ENCODE assay signal across 8 cellular contexts in the genomic region with DNA sequence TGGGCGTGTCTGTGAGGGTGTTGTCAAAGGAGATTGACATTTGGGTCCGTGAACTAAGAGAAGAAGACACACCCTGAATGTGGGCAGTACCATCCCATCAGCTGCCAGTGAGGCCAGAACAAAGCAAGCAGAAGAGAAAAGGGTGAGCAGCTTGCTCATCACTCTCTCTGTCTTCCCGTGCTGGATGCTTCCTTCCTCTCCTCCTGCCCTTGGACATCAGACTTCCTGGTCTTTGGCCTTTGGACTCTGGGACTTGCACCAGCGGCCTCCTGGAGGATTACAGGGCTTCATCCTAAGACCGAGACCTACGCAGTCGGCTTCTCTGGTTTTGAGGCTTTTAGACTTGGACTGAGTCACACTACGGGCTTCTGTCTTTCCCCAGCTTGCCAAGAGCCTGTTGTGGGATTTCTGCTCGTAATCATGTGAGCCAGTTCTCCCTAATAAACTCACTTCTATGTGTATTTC. TPM values are rescaled to one million over a fixed set of nuclear protein-coding genes. Genes with fewer than 3 reads are reported as not detected.
DNase-seq lines count a peak whose midpoint lies in the region; ATAC-seq and TF ChIP-seq lines count a peak whose summit lies in the region.

No MANE protein-coding gene starts in this region.

- H3K36me3 ChIP-seq in Loucy (ENCODE audit: insufficient read depth, low read length): no peaks in the 10 kb centered on the region
- H3K36me3 ChIP-seq in heart right ventricle: peaks cover 0 to 7% (median 0%) of the 10 kb centered on the region in 9 donors
- peaks cover 0 to 13% (median 4%) of the 10 kb centered on the region in 4 donors for H3K36me3 ChIP-seq in stomach

- ATAC-seq in heart right ventricle (peak in 5 of 8 donors; percentile 55 to 75 (median 61)), GM18858 (IDR thresholded peaks at IDR 0.05; ENCODE audit: unreplicated experiment) (no peak), HG02678 (IDR thresholded peaks at IDR 0.05; ENCODE audit: unreplicated experiment) (no peak)

- TF ChIP-seq EP300 in stomach (IDR thresholded peaks at IDR 0.05): no peak

- no peak overlapping the region for H3K4me3 Mint-ChIP-seq in activated CD4-positive, alpha-beta T cell treated with anti-CD3 and anti-CD28 coated beads, Interleukin-2, amount 10 ng/mL, durations not matched to agents 24 days and 14 days

- H3K79me2 ChIP-seq in Loucy (ENCODE audit: insufficient read depth, low read length): no peaks in the 10 kb centered on the region

- H3K36me3 Mint-ChIP-seq in activated CD4-positive, alpha-beta T cell treated with anti-CD3 and anti-CD28 coated beads, Interleukin-2, amount 10 ng/mL, durations not matched to agents 24 days and 14 days (ENCODE audit: low read depth): peaks cover 6% of the 10 kb centered on the region

- no peaks in the 10 kb centered on the region for H3K9me3 Mint-ChIP-seq in activated CD4-positive, alpha-beta T cell treated with anti-CD3 and anti-CD28 coated beads, Interleukin-2, amount 10 ng/mL, durations not matched to agents 24 days and 14 days

- H3K27ac ChIP-seq in VCaP: peak overlapping the region; percentile 87
- H3K27ac ChIP-seq in heart right ventricle: peak overlapping the region in 5 of 10 donors; percentile 6 to 44 (median 26)
- peak overlapping the region in 3 of 5 donors; percentile 33 to 67 (median 50) for H3K27ac ChIP-seq in stomach

- H3K9ac ChIP-seq in Loucy (ENCODE audit: low read depth, low read length, poor library complexity, severe bottlenecking): no peak overlapping the region

- H3K9me3 ChIP-seq in Loucy (ENCODE audit: insufficient read depth, low read depth, low read length) (no peaks in the 10 kb centered on the region), heart right ventricle (no peaks in the 10 kb centered on the region), stomach (no peaks in the 10 kb centered on the region)

- TF ChIP-seq CTCF in Loucy (conservative IDR thresholded peaks at IDR 0.05; ENCODE audit: low read length) (no peak), VCaP (conservative IDR thresholded peaks at IDR 0.05) (no peak), heart right ventricle (IDR thresholded peaks at IDR 0.05) (no peak), stomach (IDR thresholded peaks at IDR 0.05) (no peak)

- peaks cover 7% of the 10 kb centered on the region for H3K4me1 Mint-ChIP-seq in activated CD4-positive, alpha-beta T cell treated with anti-CD3 and anti-CD28 coated beads, Interleukin-2, amount 10 ng/mL, durations not matched to agents 24 days and 14 days

- intact Hi-C loops in heart right ventricle (cut with DNase I) (loop anchor here in 2 of 10 donors (2.0 to 10.0 kb wide), 2 partner anchors 26 to 76 kb away; no protein-coding TSS in a partner anchor), stomach (cut with DNase I; ENCODE audit: low total_unique reads) (no loop called here)
- intact Hi-C loops in activated CD4-positive, alpha-beta T cell treated with anti-CD3 and anti-CD28 coated beads, Interleukin-2, amount 10 ng/mL, durations not matched to agents 24 days and 14 days (cut with micrococcal nuclease): no loop called here

- H3K4me3 ChIP-seq in Loucy (ENCODE audit: low read length, poor library complexity, severe bottlenecking): no peak overlapping the region
- no peak overlapping the region for H3K4me3 ChIP-seq in heart right ventricle
- H3K4me3 ChIP-seq in stomach: no peak overlapping the region

- H3K27me3 ChIP-seq in Loucy (ENCODE audit: insufficient read depth, low read length, poor library complexity, severe bottlenecking) (no peaks in the 10 kb centered on the region), heart right ventricle (no peaks in the 10 kb centered on the region), stomach (no peaks in the 10 kb centered on the region)

- no peaks in the 10 kb centered on the region for H4K20me1 ChIP-seq in Loucy (ENCODE audit: insufficient read depth, low read length, poor library complexity, severe bottlenecking)

- no peak for TF ChIP-seq POLR2A in stomach (IDR thresholded peaks at IDR 0.05)

- H3K27ac Mint-ChIP-seq in activated CD4-positive, alpha-beta T cell treated with anti-CD3 and anti-CD28 coated beads, Interleukin-2, amount 10 ng/mL, durations not matched to agents 24 days and 14 days: no peak overlapping the region

- H3F3A ChIP-seq in Loucy (ENCODE audit: low read depth): no peaks in the 10 kb centered on the region

- H3K9me2 ChIP-seq in Loucy (replicated peaks; ENCODE audit: low read depth, low read length): no peaks in the 10 kb centered on the region

- 67% methylated on average over 9 of the region's 9 CpGs for WGBS in heart right ventricle, 2 donors
- 35 to 42% (median 35%) methylated on average over 9 of the region's 9 CpGs for WGBS in stomach, 5 donors

- peaks cover 37% of the 10 kb centered on the region for H3K27me3 Mint-ChIP-seq in activated CD4-positive, alpha-beta T cell treated with anti-CD3 and anti-CD28 coated beads, Interleukin-2, amount 10 ng/mL, durations not matched to agents 24 days and 14 days

- H3K4me1 ChIP-seq in Loucy (ENCODE audit: insufficient read depth, low read length, poor library complexity, severe bottlenecking): no peaks in the 10 kb centered on the region
- H3K4me1 ChIP-seq in heart right ventricle: peaks cover 0 to 27% (median 20%) of the 10 kb centered on the region in 9 donors
- H3K4me1 ChIP-seq in stomach: peaks cover 0 to 14% (median 7%) of the 10 kb centered on the region in 4 donors

- H3K4me2 ChIP-seq in Loucy (ENCODE audit: low read depth, low read length, poor library complexity, severe bottlenecking): no peak overlapping the region

- DNase-seq in heart right ventricle (peak in 1 of 2 donors; percentile 21), stomach (no peak)
- no peak for DNase-seq in activated T-cell treated with anti-CD3 and anti-CD28 coated beads, Interleukin-2, amount 50 U/mL, for 48 hours
- no peak for DNase-seq in activated CD4-positive, alpha-beta T cell treated with anti-CD3 and anti-CD28 coated beads, Interleukin-2, amount 10 ng/mL, durations not matched to agents 24 days and 14 days

- H2AFZ ChIP-seq in Loucy (ENCODE audit: low read length): 0 out of 2 replicates have a peak overlapping the region, but pooled peaks have one; percentile 11

RNA-seq across cellular contexts. Expression of gene APOL2, which starts 18.8 kb away (rescaled TPM):
- total RNA-seq in heart right ventricle: 100 to 1,000 TPM in 1 of 10 donors, 10 to 100 TPM in 9; 30.9 to 215 (median 53.3) TPM
- polyA plus RNA-seq in heart right ventricle: 10 to 100 TPM; 28.6 to 55.5 TPM
- total RNA-seq in stomach: 100 to 1,000 TPM in 1 of 5 donors, 10 to 100 TPM in 4; 11.6 to 101 (median 44.9) TPM
- 10 to 100 TPM; 18.8 to 36.9 (median 20.7) TPM for polyA plus RNA-seq in stomach
- 52.0 and 58.6 TPM in 2 replicates for total RNA-seq in activated CD4-positive, alpha-beta T cell treated with anti-CD3 and anti-CD28 coated beads, Interleukin-2, amount 10 ng/mL, durations not matched to agents 24 days and 14 days

RNA-seq across cellular contexts. Expression of gene APOL4, which starts 18.9 kb away (rescaled TPM):
- total RNA-seq in heart right ventricle: 10 to 100 TPM in 2 of 10 donors, 1 to 10 TPM in 7, not detected in 1; 1.6 to 22.6 (median 4.9) TPM
- polyA plus RNA-seq in heart right ventricle: 1 to 10 TPM; 3.6 to 4.2 TPM
- total RNA-seq in stomach: 10 to 100 TPM in 1 of 5 donors, 1 to 10 TPM in 2, not detected in 2; 1.2 to 13.2 (median 3.6) TPM
- polyA plus RNA-seq in stomach: 10 to 100 TPM in 1 of 3 donors, 1 to 10 TPM in 2; 8.2 to 12.7 (median 9.7) TPM
- 0.17 TPM in 1 of 2 replicates, not detected in the other for total RNA-seq in activated CD4-positive, alpha-beta T cell treated with anti-CD3 and anti-CD28 coated beads, Interleukin-2, amount 10 ng/mL, durations not matched to agents 24 days and 14 days

RNA-seq across cellular contexts. Expression of gene APOL1, which starts 32.4 kb away (rescaled TPM):
- total RNA-seq in heart right ventricle (100 to 1,000 TPM in 1 of 10 donors, 10 to 100 TPM in 8, 1 to 10 TPM in 1; 9.8 to 121 (median 16.4) TPM), stomach (10 to 100 TPM in 4 of 5 donors, 1 to 10 TPM in 1; 5.2 to 87.5 (median 38.2) TPM)
- polyA plus RNA-seq in heart right ventricle (10 to 100 TPM; 18.3 to 18.7 TPM), stomach (10 to 100 TPM in 2 of 3 donors, 1 to 10 TPM in 1; 7.3 to 58.1 (median 38.9) TPM)
- 36.2 and 37.3 TPM in 2 replicates for total RNA-seq in activated CD4-positive, alpha-beta T cell treated with anti-CD3 and anti-CD28 coated beads, Interleukin-2, amount 10 ng/mL, durations not matched to agents 24 days and 14 days

RNA-seq across cellular contexts. Expression of gene APOL3, which starts 59.9 kb away (rescaled TPM):
- total RNA-seq in heart right ventricle: 10 to 100 TPM; 17.1 to 65.9 (median 24.6) TPM
- polyA plus RNA-seq in heart right ventricle: 10 to 100 TPM; 24.0 to 37.3 TPM
- total RNA-seq in stomach: 10 to 100 TPM in 3 of 5 donors, 1 to 10 TPM in 1, not detected in 1; 2.9 to 29.9 (median 17.5) TPM
- 10 to 100 TPM; 12.1 to 20.1 (median 13.9) TPM for polyA plus RNA-seq in stomach
- 42.2 and 44.8 TPM in 2 replicates for total RNA-seq in activated CD4-positive, alpha-beta T cell treated with anti-CD3 and anti-CD28 coated beads, Interleukin-2, amount 10 ng/mL, durations not matched to agents 24 days and 14 days

Comparison
In these comparisons a context has a peak if more than half of its experiments do, and no peak if none do; other contexts are left out.
1. ATAC-seq: peak in heart right ventricle (5 of 8); none in GM18858 (single experiment) and HG02678 (single experiment).